In genomic region chr6:2441881-2442475, GRCh38 we compare ENCODE assay signal across 16 cellular contexts.
"Had no signal": no experiment of that assay in that cellular context is flagged by ENCODE, and none has a peak within 500 bp of the region (broad histone marks: within the 10 kb centered on the region; RNA-seq: fewer than 3 reads in every experiment).

No MANE protein-coding gene starts in this region.

- H2AFZ ChIP-seq: neural progenitor cell, parathyroid adenoma had no signal

- H3K4me3 Mint-ChIP-seq: activated naive CD4-positive, alpha-beta T cell treated with anti-CD3 and anti-CD28 coated beads, Interleukin-2, amount 50 U/mL, for 24 hours; brain; dendritic cell treated with granulocyte-macrophage colony-stimulating factor and Interleukin-4, amounts not matched to agents 40 ng/mL and 50 ng/mL, for 4 days; effector memory CD8-positive, alpha-beta T cell; neural progenitor cell; stimulated activated effector memory CD8-positive, alpha-beta T cell treated with anti-CD3 and anti-CD28 coated beads, Interleukin-12 subunit alpha, Interleukin-12 subunit beta, amount 100 ng/mL, for 72 hours had no signal

- H3K4me2 ChIP-seq: neural progenitor cell, smooth muscle cell had no signal

- DNase-seq: activated CD4-positive, alpha-beta T cell treated with anti-CD3 and anti-CD28 coated beads, Interleukin-2, amount 50 U/mL, for 1 hour; amniotic stem cell; cerebellar nuclear complex; effector memory CD8-positive, alpha-beta T cell; foreskin keratinocyte; islet precursor cell; transverse colon had no signal

- H3K4me1 ChIP-seq: esophagus muscularis mucosa, foreskin keratinocyte, neural progenitor cell, parathyroid adenoma, transverse colon had no signal

- H3K36me3 Mint-ChIP-seq: neural progenitor cell; stimulated activated effector memory CD8-positive, alpha-beta T cell treated with anti-CD3 and anti-CD28 coated beads, Interleukin-12 subunit alpha, Interleukin-12 subunit beta, amount 100 ng/mL, for 72 hours had no signal

- ATAC-seq: effector memory CD8-positive, alpha-beta T cell; foreskin keratinocyte; stimulated activated effector memory CD8-positive, alpha-beta T cell treated with anti-CD3 and anti-CD28 coated beads, Interleukin-12 subunit alpha, Interleukin-12 subunit beta, amount 100 ng/mL, for 72 hours had no signal

- H3K27ac Mint-ChIP-seq: activated naive CD4-positive, alpha-beta T cell treated with anti-CD3 and anti-CD28 coated beads, Interleukin-2, amount 50 U/mL, for 24 hours; activated T-helper 2 cell treated with anti-CD3 and anti-CD28 coated beads, Interferon-gamma antibody, Interleukin-2, Interleukin-4, amounts not matched to agents 10 μg/mL and 5 μg/mL and 100 μg/mL, durations not matched to agents 14 hours and 24 hours and 36 hours; brain; dendritic cell treated with granulocyte-macrophage colony-stimulating factor and Interleukin-4, amounts not matched to agents 40 ng/mL and 50 ng/mL, for 4 days; effector memory CD8-positive, alpha-beta T cell; neural progenitor cell; stimulated activated effector memory CD8-positive, alpha-beta T cell treated with anti-CD3 and anti-CD28 coated beads, Interleukin-12 subunit alpha, Interleukin-12 subunit beta, amount 100 ng/mL, for 72 hours had no signal

- H3K4me1 Mint-ChIP-seq: activated naive CD4-positive, alpha-beta T cell treated with anti-CD3 and anti-CD28 coated beads, Interleukin-2, amount 50 U/mL, for 24 hours; brain; neural progenitor cell; stimulated activated effector memory CD8-positive, alpha-beta T cell treated with anti-CD3 and anti-CD28 coated beads, Interleukin-12 subunit alpha, Interleukin-12 subunit beta, amount 100 ng/mL, for 72 hours had no signal

- H3K27ac ChIP-seq: esophagus muscularis mucosa, foreskin keratinocyte, neural progenitor cell, parathyroid adenoma, transverse colon had no signal

- H3K9me3 Mint-ChIP-seq: activated naive CD4-positive, alpha-beta T cell treated with anti-CD3 and anti-CD28 coated beads, Interleukin-2, amount 50 U/mL, for 24 hours; activated T-helper 2 cell treated with anti-CD3 and anti-CD28 coated beads, Interferon-gamma antibody, Interleukin-2, Interleukin-4, amounts not matched to agents 10 μg/mL and 5 μg/mL and 100 μg/mL, durations not matched to agents 14 hours and 24 hours and 36 hours; dendritic cell treated with granulocyte-macrophage colony-stimulating factor and Interleukin-4, amounts not matched to agents 40 ng/mL and 50 ng/mL, for 4 days; effector memory CD8-positive, alpha-beta T cell; neural progenitor cell; stimulated activated effector memory CD8-positive, alpha-beta T cell treated with anti-CD3 and anti-CD28 coated beads, Interleukin-12 subunit alpha, Interleukin-12 subunit beta, amount 100 ng/mL, for 72 hours had no signal

- H3K79me2 ChIP-seq: parathyroid adenoma had no signal

- H3K27me3 Mint-ChIP-seq: activated naive CD4-positive, alpha-beta T cell treated with anti-CD3 and anti-CD28 coated beads, Interleukin-2, amount 50 U/mL, for 24 hours; dendritic cell treated with granulocyte-macrophage colony-stimulating factor and Interleukin-4, amounts not matched to agents 40 ng/mL and 50 ng/mL, for 4 days had no signal

- H3K36me3 ChIP-seq: neural progenitor cell, transverse colon had no signal

- H3K9ac ChIP-seq: neural progenitor cell, parathyroid adenoma had no signal

- H3K27me3 ChIP-seq: esophagus muscularis mucosa, foreskin keratinocyte, neural progenitor cell, transverse colon had no signal

- H3K9me3 ChIP-seq: esophagus muscularis mucosa, transverse colon had no signal

- H3K4me3 ChIP-seq: esophagus muscularis mucosa, neural progenitor cell, smooth muscle cell, transverse colon had no signal
